ENCODE assay signal across 8 cellular contexts in genomic region chr5:66307647-66308257, GRCh38.
DNase-seq lines count a peak whose midpoint lies in the region; ATAC-seq and TF ChIP-seq lines count a peak whose summit lies in the region.

No MANE protein-coding gene starts in this region.

- H3K4me1 ChIP-seq in left lung (peaks cover 0 to 6% of the 10 kb centered on the region in 2 donors), upper lobe of right lung (no peaks in the 10 kb centered on the region)

- no peaks in the 10 kb centered on the region for H3K27me3 ChIP-seq in left lung
- no peaks in the 10 kb centered on the region for H3K27me3 ChIP-seq in upper lobe of right lung

- H3K36me3 ChIP-seq in left lung (no peaks in the 10 kb centered on the region), upper lobe of right lung (no peaks in the 10 kb centered on the region)

- peak; percentile 71 for ATAC-seq in GM19463 (IDR thresholded peaks at IDR 0.05; ENCODE audit: unreplicated experiment)
- peak; percentile 91 for ATAC-seq in left lung
- peak; percentile 90 for ATAC-seq in upper lobe of right lung

- H3K27ac Mint-ChIP-seq in chondrocyte (ENCODE audit: unreplicated experiment): no peak overlapping the region

- peak; percentile 45 for DNase-seq in DMS153 treated with DMSO at 0.1 percent for 48 hours (lab: John Stamatoyannopoulos, UW; ENCODE audit: unreplicated experiment)
- peak; percentile 60 for DNase-seq in KG1 (lab: John Stamatoyannopoulos, UW)
- DNase-seq in OCI-M1 (lab: John Stamatoyannopoulos, UW): peak; percentile 89
- DNase-seq in chondrocyte (ENCODE audit: low spot score): no peak
- DNase-seq in left lung: no peak
- no peak for DNase-seq in upper lobe of right lung
- DNase-seq in activated naive CD4-positive, alpha-beta T cell treated with Interleukin-2 at 50 U/mL for 16 hours: no peak

- H3K27ac ChIP-seq in left lung (no peak overlapping the region), upper lobe of right lung (no peak overlapping the region)

- H3K9me3 ChIP-seq in left lung (no peaks in the 10 kb centered on the region), upper lobe of right lung (no peaks in the 10 kb centered on the region)

- H3K4me3 Mint-ChIP-seq in chondrocyte (ENCODE audit: unreplicated experiment): no peak overlapping the region

- intact Hi-C loops in left lung (cut with DNase I) (loop anchor here in 1 of 2 donors (5.0 kb wide), 1 partner anchor 450 kb away; no protein-coding TSS in a partner anchor), upper lobe of right lung (cut with DNase I) (loop anchor here (10.0 kb wide), 1 partner anchor 457 kb away; no protein-coding TSS in a partner anchor)

- TF ChIP-seq CTCF in chondrocyte (IDR thresholded peaks at IDR 0.05) (peak; percentile 91), left lung (IDR thresholded peaks at IDR 0.05) (peak; percentile 74 to 79), upper lobe of right lung (IDR thresholded peaks at IDR 0.05) (peak; percentile 89)

- peaks cover 1% of the 10 kb centered on the region for H3K36me3 Mint-ChIP-seq in chondrocyte (ENCODE audit: low read depth)

- peaks cover 6% of the 10 kb centered on the region for H3K4me1 Mint-ChIP-seq in chondrocyte (ENCODE audit: low read depth)

- no peak overlapping the region for H3K4me3 ChIP-seq in left lung
- no peak overlapping the region for H3K4me3 ChIP-seq in upper lobe of right lung

- peaks cover 19% of the 10 kb centered on the region for H3K27me3 Mint-ChIP-seq in chondrocyte (ENCODE audit: low read depth)

- peaks cover 10% of the 10 kb centered on the region for H3K9me3 Mint-ChIP-seq in chondrocyte (ENCODE audit: low read depth)

Comparison
In these comparisons a context has a peak if more than half of its experiments do, and no peak if none do; other contexts are left out.
1. DNase-seq: peak in DMS153 treated with DMSO at 0.1 percent for 48 hours (single experiment), KG1 (single experiment) and OCI-M1 (single experiment); none in chondrocyte (single experiment), left lung (0 of 2), upper lobe of right lung (single experiment) and activated naive CD4-positive, alpha-beta T cell treated with Interleukin-2 at 50 U/mL for 16 hours (single experiment).
2. Peak in every context shown above with its lines, with median percentiles within 50 percentile points of each other: ATAC-seq and CTCF ChIP-seq.